Comparison of ENCODE assay signal across 8 cellular contexts in genomic region chrX:24024819-24025740, GRCh38. TPM values are rescaled to one million over a fixed set of nuclear protein-coding genes. Genes with fewer than 3 reads are reported as not detected.
DNase-seq lines count a peak whose midpoint lies in the region; ATAC-seq and TF ChIP-seq lines count a peak whose summit lies in the region.

No MANE protein-coding gene starts in this region.

- POLR2A ChIA-PET in Caco-2 (lab: Charles Lee): interaction anchor here (0.5 to 1.2 kb wide), 7 partner anchors 20 to 282 kb away, joined by 3 to 6 read pairs (median 4); partner anchors contain the start of genes ACOT9, APOO, CXorf58 and SAT1

- H3K9me3 Mint-ChIP-seq in Caco-2 (ENCODE audit: unreplicated experiment) (no peaks in the 10 kb centered on the region), mesothelial cell of epicardium (no peaks in the 10 kb centered on the region)
- no peaks in the 10 kb centered on the region for H3K9me3 Mint-ChIP-seq in activated CD8-positive, alpha-beta memory T cell treated with anti-CD3 and anti-CD28 coated beads, Interleukin-2, amount 10 ng/mL, durations not matched to agents 7 days and 5 days (ENCODE audit: low read depth)

- peak overlapping the region; percentile 90 for H3K4me3 ChIP-seq in Caco-2 (ENCODE audit: low read depth, low read length)
- peak overlapping the region; percentile 94 for H3K4me3 ChIP-seq in endocrine pancreas (ENCODE audit: control insufficient read depth, insufficient read depth, low read length)

- H3K4me1 Mint-ChIP-seq in Caco-2 (ENCODE audit: low read depth, unreplicated experiment) (no peaks in the 10 kb centered on the region), mesothelial cell of epicardium (peaks cover 35% of the 10 kb centered on the region)
- H3K4me1 Mint-ChIP-seq in activated CD8-positive, alpha-beta memory T cell treated with anti-CD3 and anti-CD28 coated beads, Interleukin-2, amount 10 ng/mL, durations not matched to agents 7 days and 5 days: peaks cover 25% of the 10 kb centered on the region

- intact Hi-C loops in Caco-2 (cut with micrococcal nuclease; ENCODE audit: unreplicated experiment): loop anchor here (1.0 to 10.0 kb wide), 3 partner anchors 29 to 117 kb away; partner anchors contain the start of genes CXorf58 and EIF2S3

- H3K27me3 Mint-ChIP-seq in Caco-2 (ENCODE audit: insufficient read depth, unreplicated experiment) (no peaks in the 10 kb centered on the region), mesothelial cell of epicardium (ENCODE audit: low read depth) (no peaks in the 10 kb centered on the region)
- H3K27me3 Mint-ChIP-seq in activated CD8-positive, alpha-beta memory T cell treated with anti-CD3 and anti-CD28 coated beads, Interleukin-2, amount 10 ng/mL, durations not matched to agents 7 days and 5 days: peaks cover 5% of the 10 kb centered on the region

- DNase-seq in Caco-2: peak; percentile 90
- peak; percentile 93 for DNase-seq in GM20000 (ENCODE audit: low spot score)
- DNase-seq in HT-29 (ENCODE audit: low spot score): peak; percentile 47
- peak; percentile 82 for DNase-seq in NOMO-1 treated with DMSO at 0.1 percent for 48 hours (lab: John Stamatoyannopoulos, UW; ENCODE audit: unreplicated experiment)
- DNase-seq in activated CD8-positive, alpha-beta memory T cell treated with anti-CD3 and anti-CD28 coated beads, Interleukin-2, amount 10 ng/mL, durations not matched to agents 7 days and 5 days: peak; percentile 92
- peak; percentile 89 to 91 for DNase-seq in mesothelial cell of epicardium (ENCODE audit: low spot score in 2 of 2, unreplicated experiment in 2 of 2)
- DNase-seq in stimulated activated CD8-positive, alpha-beta memory T cell treated with anti-CD3 and anti-CD28 coated beads, Interleukin-15, amount 100 ng/mL, for 24 hours (ENCODE audit: low read depth): peak; percentile 57

- H3K4me1 ChIP-seq in Caco-2 (no peaks in the 10 kb centered on the region), endocrine pancreas (ENCODE audit: control insufficient read depth, insufficient read depth, low read length) (no peaks in the 10 kb centered on the region)

- no TSS peak for BruUV-seq in Caco-2 (replicated peaks; lab: Mats Ljungman, UMichigan)

- H3K9me3 ChIP-seq in Caco-2: no peaks in the 10 kb centered on the region
- H3K9me3 ChIP-seq in endocrine pancreas (ENCODE audit: control insufficient read depth, low read length): no peaks in the 10 kb centered on the region

- H3K27ac Mint-ChIP-seq in Caco-2 (ENCODE audit: unreplicated experiment): peak overlapping the region; percentile 93
- peak overlapping the region; percentile 90 for H3K27ac Mint-ChIP-seq in activated CD8-positive, alpha-beta memory T cell treated with anti-CD3 and anti-CD28 coated beads, Interleukin-2, amount 10 ng/mL, durations not matched to agents 7 days and 5 days
- peak overlapping the region; percentile 94 for H3K27ac Mint-ChIP-seq in mesothelial cell of epicardium

- ATAC-seq in activated CD8-positive, alpha-beta memory T cell treated with anti-CD3 and anti-CD28 coated beads, Interleukin-2, amount 10 ng/mL, durations not matched to agents 7 days and 5 days: peak; percentile 91

- H3K27me3 ChIP-seq in Caco-2 (replicated peaks; ENCODE audit: control insufficient read depth, insufficient read depth, low read length) (no peaks in the 10 kb centered on the region), endocrine pancreas (ENCODE audit: control insufficient read depth, insufficient read depth, low read length) (no peaks in the 10 kb centered on the region)

- no peak for TF ChIP-seq CTCF in Caco-2 (IDR thresholded peaks at IDR 0.05; ENCODE audit: insufficient read depth in 1 of 2, low read depth in 1 of 2, low read length in 1 of 2, severe bottlenecking in 1 of 2, unreplicated experiment in 1 of 2)
- peak; percentile 5 for TF ChIP-seq CTCF in GM20000 (IDR thresholded peaks at IDR 0.05; ENCODE audit: extremely low read depth, missing control alignments)
- TF ChIP-seq CTCF in mesothelial cell of epicardium (IDR thresholded peaks at IDR 0.05; ENCODE audit: unreplicated experiment): peak; percentile 38

- CTCF ChIA-PET in Caco-2 (lab: Charles Lee): interaction anchor here (0.6 to 2.0 kb wide), 5 partner anchors 25 to 59 kb away, joined by 3 to 31 read pairs (median 3); partner anchors contain the start of gene EIF2S3
- CTCF ChIA-PET in activated CD8-positive, alpha-beta memory T cell treated with anti-CD3 and anti-CD28 coated beads, Interleukin-2, amount 10 ng/mL, durations not matched to agents 7 days and 5 days (lab: Charles Lee): interaction anchor here (0.9 to 4.0 kb wide), 6 partner anchors 29 to 242 kb away, joined by 3 to 39 read pairs (median 8); partner anchors contain the start of genes APOO, CXorf58, EIF2S3 and SAT1

- H3K36me3 ChIP-seq in Caco-2 (ENCODE audit: control insufficient read depth, insufficient read depth, low read length) (no peaks in the 10 kb centered on the region), endocrine pancreas (ENCODE audit: control insufficient read depth, insufficient read depth, low read length) (no peaks in the 10 kb centered on the region)

- H3K36me3 Mint-ChIP-seq in Caco-2 (ENCODE audit: insufficient read depth, unreplicated experiment) (peaks cover 20% of the 10 kb centered on the region), mesothelial cell of epicardium (peaks cover 6% of the 10 kb centered on the region)
- peaks cover 16% of the 10 kb centered on the region for H3K36me3 Mint-ChIP-seq in activated CD8-positive, alpha-beta memory T cell treated with anti-CD3 and anti-CD28 coated beads, Interleukin-2, amount 10 ng/mL, durations not matched to agents 7 days and 5 days

- H3K4me3 Mint-ChIP-seq in Caco-2 (ENCODE audit: unreplicated experiment) (peak overlapping the region; percentile 80), mesothelial cell of epicardium (peak overlapping the region; percentile 90)
- peak overlapping the region; percentile 86 for H3K4me3 Mint-ChIP-seq in activated CD8-positive, alpha-beta memory T cell treated with anti-CD3 and anti-CD28 coated beads, Interleukin-2, amount 10 ng/mL, durations not matched to agents 7 days and 5 days

- H3K9ac ChIP-seq in endocrine pancreas (ENCODE audit: control insufficient read depth, insufficient read depth, low read length): peak overlapping the region; percentile 72

RNA-seq across cellular contexts. Expression of gene KLHL15, which starts 1.9 kb away (rescaled TPM):
- total RNA-seq in Caco-2 (2022) (7.1 and 7.4 TPM in 2 replicates), mesothelial cell of epicardium (21.9 to 23.8 TPM (median 22.2 TPM) in 3 replicates)
- 2.3 and 2.4 TPM in 2 replicates for total RNA-seq in HT-29 (2014; rRNA removed; shearing (Covaris generic))
- total RNA-seq in activated CD8-positive, alpha-beta memory T cell treated with anti-CD3 and anti-CD28 coated beads, Interleukin-2, amount 10 ng/mL, durations not matched to agents 7 days and 5 days: 10 to 100 TPM in 1 of 2 experiments, 1 to 10 TPM in 1; 9.5 to 11.5 TPM

RNA-seq across cellular contexts. Expression of gene EIF2S3, which starts 29.7 kb away (rescaled TPM):
- total RNA-seq in Caco-2 (2022) (240 and 270 TPM in 2 replicates), mesothelial cell of epicardium (460 to 475 TPM (median 474 TPM) in 3 replicates)
- 89.8 and 95.2 TPM in 2 replicates for total RNA-seq in HT-29 (2014; rRNA removed; shearing (Covaris generic))
- 100 to 1,000 TPM; 179 to 204 TPM for total RNA-seq in activated CD8-positive, alpha-beta memory T cell treated with anti-CD3 and anti-CD28 coated beads, Interleukin-2, amount 10 ng/mL, durations not matched to agents 7 days and 5 days

Comparison
In these comparisons a context has a peak if more than half of its experiments do, and no peak if none do; other contexts are left out.
1. Peak in every context shown above with its lines: DNase-seq, ATAC-seq and H3K4me3 ChIP-seq.
2. CTCF ChIP-seq: peak in GM20000 (single experiment) and mesothelial cell of epicardium (single experiment); none in Caco-2 (0 of 2).